Comparison of ENCODE assay signal across 8 cellular contexts in genomic region chr5:77957-78804, GRCh38. TPM values are rescaled to one million over a fixed set of nuclear protein-coding genes. Genes with fewer than 3 reads are reported as not detected.
DNase-seq lines count a peak whose midpoint lies in the region; ATAC-seq and TF ChIP-seq lines count a peak whose summit lies in the region.

No MANE protein-coding gene starts in this region.

- ATAC-seq in naive thymus-derived CD8-positive, alpha-beta T cell = peak; percentile 62 to 72
- ATAC-seq in HG03025 (IDR thresholded peaks at IDR 0.05; ENCODE audit: low FRiP score, unreplicated experiment) (no peak), HG03378 (IDR thresholded peaks at IDR 0.05; ENCODE audit: unreplicated experiment) (no peak), GM19455 (IDR thresholded peaks at IDR 0.05; ENCODE audit: unreplicated experiment) (no peak)

- H3K4me1 Mint-ChIP-seq in naive thymus-derived CD8-positive, alpha-beta T cell = peaks cover 0 to 4% (median 0%) of the 10 kb centered on the region in 4 donors

- no peak overlapping the region for H3K4me3 ChIP-seq in brain microvascular endothelial cell (ENCODE audit: low read depth, low read length)

- POLR2A ChIA-PET in naive thymus-derived CD8-positive, alpha-beta T cell (lab: Charles Lee) = no interaction called here

- H3K27me3 Mint-ChIP-seq in naive thymus-derived CD8-positive, alpha-beta T cell = peaks cover 2 to 51% (median 29%) of the 10 kb centered on the region in 5 donors

- H3K36me3 Mint-ChIP-seq in naive thymus-derived CD8-positive, alpha-beta T cell = no peaks in the 10 kb centered on the region

- H3K27me3 ChIP-seq in brain microvascular endothelial cell (replicated peaks) = peaks cover 18% of the 10 kb centered on the region

- H3K4me3 Mint-ChIP-seq in naive thymus-derived CD8-positive, alpha-beta T cell = no peak overlapping the region

- no peaks in the 10 kb centered on the region for H3K36me3 ChIP-seq in brain microvascular endothelial cell (replicated peaks)

- no peak overlapping the region for H3K27ac Mint-ChIP-seq in naive thymus-derived CD8-positive, alpha-beta T cell

- DNase-seq in 8988T (peak; percentile 100), ELR (ENCODE audit: low read depth) (peak; percentile 80), NCI-H345 (lab: John Stamatoyannopoulos, UW) (peak; percentile 45), brain microvascular endothelial cell (peak; percentile 75)
- DNase-seq in naive thymus-derived CD8-positive, alpha-beta T cell = peak in 2 of 10 donors; percentile 20 to 21

- TF ChIP-seq CTCF in brain microvascular endothelial cell (IDR thresholded peaks at IDR 0.05; ENCODE audit: low read depth, low read length, missing control alignments) = peak; percentile 76

- H3K9me3 Mint-ChIP-seq in naive thymus-derived CD8-positive, alpha-beta T cell = peaks cover 0 to 4% (median 0%) of the 10 kb centered on the region in 9 donors

- H3K27ac ChIP-seq in brain microvascular endothelial cell = no peak overlapping the region

- in situ Hi-C loops in brain microvascular endothelial cell (cut with HindIII; ENCODE audit: low pct_ligation_motif_present, low sequenced_read_pairs) = no loop called here

RNA-seq across cellular contexts. Expression of gene PLEKHG4B, which starts 13.8 kb away (rescaled TPM):
- not detected for total RNA-seq in naive thymus-derived CD8-positive, alpha-beta T cell
- polyA plus RNA-seq in naive thymus-derived CD8-positive, alpha-beta T cell = not detected

Comparison
In these comparisons a context has a peak if more than half of its experiments do, and no peak if none do; other contexts are left out.
1. ATAC-seq: peak in naive thymus-derived CD8-positive, alpha-beta T cell (2 of 2); none in HG03025 (single experiment), HG03378 (single experiment) and GM19455 (single experiment).